ENCODE assay signal across 1 cellular context in genomic region chr19:14023404-14024235, GRCh38.
TF ChIP-seq lines count a peak whose summit lies in the region.

No MANE protein-coding gene starts in this region.

TF ChIP-seq in K562, 482 proteins besides CTCF, POLR2A, EP300 and RAD21 (continued from another document and continues in another):
- no peak for TF ChIP-seq CREB3L1 (IDR thresholded peaks at IDR 0.05; ENCODE audit: borderline replicate concordance, low read depth)
- no peak for TF ChIP-seq ZNF277 (CRISPR knock-in tag; IDR thresholded peaks at IDR 0.05; ENCODE audit: borderline replicate concordance)
- no peak for TF ChIP-seq CREM (IDR thresholded peaks at IDR 0.05; ENCODE audit: low read depth)
- no peak for TF ChIP-seq GTF2F1 (IDR thresholded peaks at IDR 0.05; ENCODE audit: low read depth, low read length)
- no peak for TF ChIP-seq HEY1 (CRISPR knock-in tag; IDR thresholded peaks at IDR 0.05; ENCODE audit: borderline replicate concordance)
- no peak for TF ChIP-seq ZNF764 (CRISPR knock-in tag; IDR thresholded peaks at IDR 0.05; ENCODE audit: low read depth)
- TF ChIP-seq MYBL2 (IDR thresholded peaks at IDR 0.05; ENCODE audit: low read depth): no peak
- no peak for TF ChIP-seq MYBL2 (CRISPR knock-in tag; IDR thresholded peaks at IDR 0.05; ENCODE audit: borderline replicate concordance)
- TF ChIP-seq CBX3 (IDR thresholded peaks at IDR 0.05; ENCODE audit: borderline replicate concordance in 1 of 2, low read length in 2 of 2): no peak
- TF ChIP-seq YY1 (IDR thresholded peaks at IDR 0.05; ENCODE audit: borderline replicate concordance in 1 of 3, control insufficient read depth in 1 of 3, extremely low read depth in 1 of 3, insufficient read depth in 3 of 3, insufficient read length in 1 of 3, insufficient replicate concordance in 2 of 3, low read depth in 1 of 3, low read length in 2 of 3): no peak
- TF ChIP-seq EWSR1 (IDR thresholded peaks at IDR 0.05; ENCODE audit: borderline replicate concordance, low read depth, partially characterized antibody): no peak
- no peak for TF ChIP-seq ZNF449 (CRISPR knock-in tag; IDR thresholded peaks at IDR 0.05)
- TF ChIP-seq ZNF224 (CRISPR knock-in tag; IDR thresholded peaks at IDR 0.05): no peak
- no peak for TF ChIP-seq ZNF696 (CRISPR knock-in tag; conservative IDR thresholded peaks at IDR 0.05)
- no peak for TF ChIP-seq TSC22D4 (tag; IDR thresholded peaks at IDR 0.05)
- TF ChIP-seq KLF16 (IDR thresholded peaks at IDR 0.05): peak; percentile 7; the same call in 1 of the 2 replicates
- TF ChIP-seq U2AF2 (optimal IDR thresholded peaks at IDR 0.05; ENCODE audit: low read depth, low read length): no peak
- no peak for TF ChIP-seq TCF7L2 (IDR thresholded peaks at IDR 0.05; ENCODE audit: low read depth, low read length)
- no peak for TF ChIP-seq RAD51 (IDR thresholded peaks at IDR 0.05; ENCODE audit: borderline replicate concordance, low read depth)
- no peak for TF ChIP-seq HOXB6 (CRISPR knock-in tag; IDR thresholded peaks at IDR 0.05; ENCODE audit: borderline replicate concordance)
- TF ChIP-seq GATAD2B (IDR thresholded peaks at IDR 0.05; ENCODE audit: borderline replicate concordance): peak; percentile 32; the same call in 1 of the 2 replicates
- peak; percentile 25; the same call in 1 of the 2 replicates for TF ChIP-seq CBFA2T3 (IDR thresholded peaks at IDR 0.05)
- TF ChIP-seq ZNF77 (CRISPR knock-in tag; IDR thresholded peaks at IDR 0.05): no peak
- no peak for TF ChIP-seq E2F8 (IDR thresholded peaks at IDR 0.05; ENCODE audit: low read depth, partially characterized antibody)
- no peak for TF ChIP-seq RBBP5 (IDR thresholded peaks at IDR 0.05; ENCODE audit: borderline replicate concordance, insufficient read depth, low read length, poor library complexity, severe bottlenecking)
- TF ChIP-seq NR2F6 (CRISPR knock-in tag; IDR thresholded peaks at IDR 0.05): no peak
- no peak for TF ChIP-seq ELK3 (CRISPR knock-in tag; IDR thresholded peaks at IDR 0.05)
- no peak for TF ChIP-seq PURB (CRISPR knock-in tag; IDR thresholded peaks at IDR 0.05; ENCODE audit: low read depth)
- no peak for TF ChIP-seq PHF20 (IDR thresholded peaks at IDR 0.05; ENCODE audit: partially characterized antibody)
- TF ChIP-seq ZNF184 (CRISPR knock-in tag; IDR thresholded peaks at IDR 0.05): no peak
- no peak for TF ChIP-seq OTX1 (CRISPR knock-in tag; IDR thresholded peaks at IDR 0.05)
- peak; percentile 31; the same call in 1 of the 2 replicates for TF ChIP-seq HCFC1 (IDR thresholded peaks at IDR 0.05; ENCODE audit: low read depth, low read length)
- TF ChIP-seq MYC (IDR thresholded peaks at IDR 0.05; ENCODE audit: low read depth, low read length): peak; percentile 50; the same call in 1 of the 2 replicates
- no peak for TF ChIP-seq MYC (CRISPR knock-in tag; IDR thresholded peaks at IDR 0.05; ENCODE audit: borderline replicate concordance, low read depth)
- TF ChIP-seq ZNF140 (CRISPR knock-in tag; IDR thresholded peaks at IDR 0.05): no peak
- TF ChIP-seq SMAD4 (CRISPR knock-in tag; conservative IDR thresholded peaks at IDR 0.05): no peak
- TF ChIP-seq HES1 (IDR thresholded peaks at IDR 0.05; ENCODE audit: low read depth): no peak
- no peak for TF ChIP-seq EZH2 (IDR thresholded peaks at IDR 0.05; ENCODE audit: borderline replicate concordance, low read depth, low read length)
- no peak for TF ChIP-seq DLX4 (CRISPR knock-in tag; IDR thresholded peaks at IDR 0.05)
- no peak for TF ChIP-seq KAT2B (IDR thresholded peaks at IDR 0.05; ENCODE audit: low read depth, low read length)
- TF ChIP-seq THRAP3 (IDR thresholded peaks at IDR 0.05; ENCODE audit: borderline replicate concordance): no peak
- TF ChIP-seq ZNF217 (CRISPR knock-in tag; IDR thresholded peaks at IDR 0.05): no peak
- no peak for TF ChIP-seq ZNF583 (CRISPR knock-in tag; IDR thresholded peaks at IDR 0.05)
- no peak for TF ChIP-seq SIN3B (IDR thresholded peaks at IDR 0.05; ENCODE audit: low read depth)
- peak; percentile 96 for TF ChIP-seq BCOR (IDR thresholded peaks at IDR 0.05)
- TF ChIP-seq HNRNPK (IDR thresholded peaks at IDR 0.05; ENCODE audit: low read depth, low read length, poor library complexity, severe bottlenecking): no peak
- TF ChIP-seq HMBOX1 (IDR thresholded peaks at IDR 0.05): no peak
- no peak for TF ChIP-seq HMG20B (CRISPR knock-in tag; IDR thresholded peaks at IDR 0.05)
- TF ChIP-seq SMAD1 (IDR thresholded peaks at IDR 0.05; ENCODE audit: low read depth, low read length, partially characterized antibody): no peak
- peak in 1 of 2 experiments; percentile 33; a peak in 1 of 4 replicates for TF ChIP-seq ARNT (IDR thresholded peaks at IDR 0.05)
- no peak for TF ChIP-seq TCF7 (IDR thresholded peaks at IDR 0.05; ENCODE audit: borderline replicate concordance)
- TF ChIP-seq BCL6 (CRISPR knock-in tag; IDR thresholded peaks at IDR 0.05): no peak
- 0 out of 2 replicates have a peak, but pooled peaks have one; percentile 14 for TF ChIP-seq ARID1B (IDR thresholded peaks at IDR 0.05)
- TF ChIP-seq MECOM (CRISPR knock-in tag; IDR thresholded peaks at IDR 0.05): no peak
- no peak for TF ChIP-seq ZNF146 (CRISPR knock-in tag; IDR thresholded peaks at IDR 0.05; ENCODE audit: unreplicated experiment)
- no peak for TF ChIP-seq ZNF134 (CRISPR knock-in tag; conservative IDR thresholded peaks at IDR 0.05)
- TF ChIP-seq ARHGAP35 (IDR thresholded peaks at IDR 0.05; ENCODE audit: partially characterized antibody): no peak
- TF ChIP-seq ATF7 (IDR thresholded peaks at IDR 0.05): peak; percentile 34; the same call in 1 of the 2 replicates
- peak; percentile 80 for TF ChIP-seq ETV5 (CRISPR knock-in tag; IDR thresholded peaks at IDR 0.05; ENCODE audit: low read depth)
- TF ChIP-seq XRCC3 (IDR thresholded peaks at IDR 0.05): no peak
- no peak for TF ChIP-seq ERF (CRISPR knock-in tag; IDR thresholded peaks at IDR 0.05)
- 0 out of 2 replicates have a peak, but pooled peaks have one; percentile 48 for TF ChIP-seq SMARCA4 (IDR thresholded peaks at IDR 0.05)
- TF ChIP-seq POU5F1 (IDR thresholded peaks at IDR 0.05; ENCODE audit: borderline replicate concordance, low read depth, low read length, partially characterized antibody): no peak
- no peak for TF ChIP-seq HNRNPUL1 (IDR thresholded peaks at IDR 0.05; ENCODE audit: low read length)
- peak; percentile 98 for TF ChIP-seq ESRRA (IDR thresholded peaks at IDR 0.05; ENCODE audit: borderline replicate concordance, low read depth)
- no peak for TF ChIP-seq TAF1 (IDR thresholded peaks at IDR 0.05; ENCODE audit: control insufficient read depth, extremely low read depth, insufficient read depth, low read length, severe bottlenecking)
- no peak for TF ChIP-seq CHAMP1 (IDR thresholded peaks at IDR 0.05)
- TF ChIP-seq CHD4 (IDR thresholded peaks at IDR 0.05; ENCODE audit: insufficient read depth, insufficient replicate concordance, low read depth, low read length, poor library complexity, severe bottlenecking): no peak
